Comparison of ENCODE assay signal across 22 cellular contexts in the genomic region with DNA sequence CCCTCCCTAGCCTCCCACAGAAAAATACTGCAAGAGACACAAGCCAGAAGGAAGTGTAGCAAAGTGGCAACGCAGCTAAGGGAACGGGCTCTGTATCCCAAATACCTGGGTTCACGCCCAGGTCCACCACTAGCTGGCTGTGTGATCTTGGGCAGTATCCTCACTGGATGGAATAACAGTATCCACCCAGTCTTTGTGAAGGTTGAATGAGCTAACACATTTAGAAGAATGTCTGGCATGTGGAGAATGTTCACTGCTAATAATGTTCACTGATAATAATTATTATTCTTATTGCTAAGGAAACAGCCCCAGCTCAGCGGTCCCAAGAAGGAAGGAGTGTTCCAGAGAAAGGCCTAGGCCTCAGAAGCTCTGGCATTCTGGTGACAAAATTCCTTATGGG.
A peak's percentile ranks its signal among the peaks of the same experiment; 100 is the strongest.
DNase-seq lines count a peak whose midpoint lies in the region; ATAC-seq, FAIRE-seq and TF ChIP-seq lines count a peak whose summit lies in the region.
"Had no signal": no experiment of that assay in that cellular context is flagged by ENCODE, and none has a peak within 500 bp of the region (broad histone marks: within the 10 kb centered on the region; RNA-seq: fewer than 3 reads in every experiment).

No MANE protein-coding gene starts in this region.

- no peaks in the 10 kb centered on the region for H3K79me2 ChIP-seq in HepG2 (ENCODE audit: insufficient read depth, low read length)

- no peak for FAIRE-seq in HepG2 (lab: Jason Lieb, UNC)
- FAIRE-seq: A549, GM12878 had no signal

- H3K9ac ChIP-seq in HepG2 (ENCODE audit: insufficient read depth, low read depth, low read length), result no peak overlapping the region

- H3K27me3 Mint-ChIP-seq in T-cell, result peaks cover 7 to 30% of the 10 kb centered on the region in 2 donors
- H3K27me3 Mint-ChIP-seq in effector memory CD8-positive, alpha-beta T cell, result peaks cover 32 to 69% of the 10 kb centered on the region in 2 donors
- H3K27me3 Mint-ChIP-seq: activated naive CD8-positive, alpha-beta T cell had no signal

- CTCF ChIA-PET in HepG2 (lab: Yijun Ruan, JAX; ENCODE audit: low intra/inter-chr PET ratio, low total read pairs), result no interaction called here
- CTCF ChIA-PET in T-cell (lab: Charles Lee), result interaction anchor here (0.5 to 0.6 kb wide), 2 partner anchors 11 to 230 kb away, joined by 3 to 4 read pairs; no protein-coding TSS in a partner anchor

- in situ Hi-C loops in ACHN (cut with HindIII; ENCODE audit: low pct_ligation_motif_present, low pct_unique_long_range_greater_than_20kb, low sequenced_read_pairs) (no loop called here), HepG2 (cut with HindIII; ENCODE audit: extremely low pct_ligation_motif_present, low pct_unique_long_range_greater_than_20kb) (loop anchor here (25.0 kb wide), 1 partner anchor 409 kb away; the partner anchor contains the start of genes TAPBPL and VAMP1)

- intact Hi-C loops in HepG2 (cut with micrococcal nuclease; ENCODE audit: unreplicated experiment), result no loop called here

- no peak overlapping the region for H2AFZ ChIP-seq in HepG2 (ENCODE audit: low read length)

- H3K27me3 ChIP-seq in HepG2 (ENCODE audit: control insufficient read depth in 1 of 2, insufficient read depth in 2 of 2, low read length in 2 of 2) (no peaks in the 10 kb centered on the region; a peak in 1 of 5 replicates), foreskin keratinocyte (peaks cover 25% of the 10 kb centered on the region)
- H3K27me3 ChIP-seq: vagina had no signal

- no peaks in the 10 kb centered on the region for H3K9me3 ChIP-seq in HepG2 (ENCODE audit: low read length)
- H3K9me3 ChIP-seq: A549, heart left ventricle, vagina had no signal

- no peak overlapping the region for H3K27ac ChIP-seq in HepG2 (ENCODE audit: extremely low read length, insufficient read depth, low read length)
- no peak overlapping the region for H3K27ac ChIP-seq in foreskin keratinocyte
- H3K27ac ChIP-seq: A549, vagina had no signal

- H4K20me1 ChIP-seq in HepG2 (ENCODE audit: insufficient read depth, low read length), result no peaks in the 10 kb centered on the region

- TF ChIP-seq EP300 in HepG2 (IDR thresholded peaks at IDR 0.05; ENCODE audit: low read depth in 2 of 2, low read length in 2 of 2) (no peak), HepG2 (CRISPR knock-in tag; IDR thresholded peaks at IDR 0.05; ENCODE audit: borderline replicate concordance) (no peak)

- H3K27ac Mint-ChIP-seq in T-cell, result no peak overlapping the region
- H3K27ac Mint-ChIP-seq in effector memory CD8-positive, alpha-beta T cell, result no peak overlapping the region
- H3K27ac Mint-ChIP-seq: activated naive CD8-positive, alpha-beta T cell; CD8-positive, alpha-beta T cell had no signal

- no peaks in the 10 kb centered on the region for H3K36me3 ChIP-seq in HepG2 (replicated peaks in 1 of 2; ENCODE audit: control insufficient read depth in 1 of 2, insufficient read depth in 2 of 2, low read length in 2 of 2)
- H3K36me3 ChIP-seq: vagina had no signal

- peak; percentile 45 for DNase-seq in ACHN
- peak; percentile 84 for DNase-seq in NCI-H226
- peak; percentile 7 for DNase-seq in fibroblast of gingiva (ENCODE audit: low read depth)
- DNase-seq in HepG2 (ENCODE audit: low spot score), result peak; percentile 33
- DNase-seq in T-cell, result no peak
- no peak for DNase-seq in foreskin keratinocyte
- no peak for DNase-seq in HUDEP-2 (lab: John Stamatoyannopoulos, UW; ENCODE audit: unreplicated experiment in 76 of 76)
- no peak for DNase-seq in effector memory CD8-positive, alpha-beta T cell
- DNase-seq: activated CD4-positive, alpha-beta T cell treated with anti-CD3 and anti-CD28 coated beads, Interleukin-2, amount 50 U/mL, for 48 hours; activated T-cell treated with anti-CD3 and anti-CD28 coated beads, Interleukin-2, amount 50 U/mL, for 48 hours; CD8-positive, alpha-beta T cell; NCI-H2029 treated with DMSO at 0.1 percent for 48 hours; NCI-H526 treated with DMSO at 0.1 percent for 48 hours; stimulated activated naive CD8-positive, alpha-beta T cell treated with anti-CD3 and anti-CD28 coated beads, Interleukin-15, Interleukin-2, amounts not matched to agents 100 U/mL and 50 U/mL, for 24 hours; SW 1271 had no signal

- no peaks in the 10 kb centered on the region for H3K36me3 Mint-ChIP-seq in T-cell
- no peaks in the 10 kb centered on the region for H3K36me3 Mint-ChIP-seq in effector memory CD8-positive, alpha-beta T cell (ENCODE audit: insufficient read depth)
- H3K36me3 Mint-ChIP-seq: activated naive CD8-positive, alpha-beta T cell; CD8-positive, alpha-beta T cell had no signal

- TF ChIP-seq POLR2A in HepG2 (IDR thresholded peaks at IDR 0.05; ENCODE audit: insufficient read depth in 1 of 2, low read depth in 2 of 2, low read length in 2 of 2), result no peak

- no TSS peak for BruUV-seq in HepG2 (replicated peaks; lab: Mats Ljungman, UMichigan)

- 23% methylated on average over 4 of the region's 4 CpGs for WGBS in HepG2 (ENCODE audit: low lambda C conversion rate)

- no peak overlapping the region for H3K4me3 Mint-ChIP-seq in T-cell
- no peak overlapping the region for H3K4me3 Mint-ChIP-seq in effector memory CD8-positive, alpha-beta T cell
- H3K4me3 Mint-ChIP-seq: activated naive CD8-positive, alpha-beta T cell; CD8-positive, alpha-beta T cell; central memory CD8-positive, alpha-beta T cell had no signal

- ATAC-seq in HepG2, result peak; percentile 54
- ATAC-seq in T-cell (replicated peaks in 1 of 4), result no peak
- ATAC-seq in foreskin keratinocyte, result no peak
- no peak for ATAC-seq in effector memory CD8-positive, alpha-beta T cell (replicated peaks)
- ATAC-seq: CD8-positive, alpha-beta T cell; GM12878; Panc1; stimulated activated naive CD8-positive, alpha-beta T cell treated with anti-CD3 and anti-CD28 coated beads, Interleukin-15, Interleukin-2, amounts not matched to agents 100 U/mL and 50 U/mL, for 24 hours had no signal

- H3K4me1 Mint-ChIP-seq in T-cell, result peaks cover 0 to 6% (median 0%) of the 10 kb centered on the region in 3 donors
- H3K4me1 Mint-ChIP-seq in effector memory CD8-positive, alpha-beta T cell (ENCODE audit: low read depth in 2 of 2), result no peaks in the 10 kb centered on the region
- H3K4me1 Mint-ChIP-seq: central memory CD8-positive, alpha-beta T cell had no signal

- H3K9me3 Mint-ChIP-seq in T-cell, result no peaks in the 10 kb centered on the region
- no peaks in the 10 kb centered on the region for H3K9me3 Mint-ChIP-seq in effector memory CD8-positive, alpha-beta T cell
- H3K9me3 Mint-ChIP-seq: CD8-positive, alpha-beta T cell; central memory CD8-positive, alpha-beta T cell had no signal

- TF ChIP-seq RAD21 in HepG2 (CRISPR knock-in tag; IDR thresholded peaks at IDR 0.05), result no peak

- POLR2A ChIA-PET in HepG2 (lab: Yijun Ruan, JAX), result interaction anchor here (0.6 kb wide), 1 partner anchor 233 kb away, joined by 3 read pairs; no protein-coding TSS in a partner anchor
- POLR2A ChIA-PET in T-cell (lab: Charles Lee), result interaction anchor here in 1 of 2 donors (0.6 kb wide), 1 partner anchor 344 kb away, joined by 10 read pairs; no protein-coding TSS in a partner anchor

- TF ChIP-seq CTCF in HepG2 (CRISPR knock-in tag; IDR thresholded peaks at IDR 0.05) (no peak), foreskin keratinocyte (conservative IDR thresholded peaks at IDR 0.05) (no peak)

- H3K4me2 ChIP-seq in HepG2 (ENCODE audit: low read depth, low read length), result no peak overlapping the region
- H3K4me2 ChIP-seq: A549 had no signal

- no peak overlapping the region for H3K4me3 ChIP-seq in HepG2 (replicated peaks in 1 of 3; ENCODE audit: insufficient read depth in 1 of 3, low read depth in 2 of 3, low read length in 3 of 3)
- H3K4me3 ChIP-seq: A549, GM12878, heart left ventricle, vagina had no signal

- H3K4me1 ChIP-seq in HepG2 (ENCODE audit: insufficient read depth, low read length), result peaks cover 48% of the 10 kb centered on the region
- no peaks in the 10 kb centered on the region for H3K4me1 ChIP-seq in foreskin keratinocyte
- H3K4me1 ChIP-seq: A549, vagina had no signal

TF ChIP-seq in HepG2, 621 proteins besides CTCF, POLR2A, EP300 and RAD21:
- TF ChIP-seq, protein P1, sequence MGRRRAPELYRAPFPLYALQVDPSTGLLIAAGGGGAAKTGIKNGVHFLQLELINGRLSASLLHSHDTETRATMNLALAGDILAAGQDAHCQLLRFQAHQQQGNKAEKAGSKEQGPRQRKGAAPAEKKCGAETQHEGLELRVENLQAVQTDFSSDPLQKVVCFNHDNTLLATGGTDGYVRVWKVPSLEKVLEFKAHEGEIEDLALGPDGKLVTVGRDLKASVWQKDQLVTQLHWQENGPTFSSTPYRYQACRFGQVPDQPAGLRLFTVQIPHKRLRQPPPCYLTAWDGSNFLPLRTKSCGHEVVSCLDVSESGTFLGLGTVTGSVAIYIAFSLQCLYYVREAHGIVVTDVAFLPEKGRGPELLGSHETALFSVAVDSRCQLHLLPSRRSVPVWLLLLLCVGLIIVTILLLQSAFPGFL (CRISPR knock-in tag; IDR thresholded peaks at IDR 0.05), result no peak
- TF ChIP-seq TEAD3 (CRISPR knock-in tag; optimal IDR thresholded peaks at IDR 0.05; ENCODE audit: borderline replicate concordance), result peak; percentile 91
- TF ChIP-seq SALL1 (CRISPR knock-in tag; IDR thresholded peaks at IDR 0.05), result peak; percentile 41; the same call in 1 of the 2 replicates

Comparison
In these comparisons a context has a peak if more than half of its experiments do, and no peak if none do; other contexts are left out.
1. DNase-seq: peak in ACHN (single experiment), NCI-H226 (single experiment), fibroblast of gingiva (single experiment) and HepG2 (single experiment); none in T-cell (0 of 34), foreskin keratinocyte (0 of 2), HUDEP-2 (0 of 76) and effector memory CD8-positive, alpha-beta T cell (0 of 3).